8 cellular contexts compared by ENCODE assay signal in the genomic region with DNA sequence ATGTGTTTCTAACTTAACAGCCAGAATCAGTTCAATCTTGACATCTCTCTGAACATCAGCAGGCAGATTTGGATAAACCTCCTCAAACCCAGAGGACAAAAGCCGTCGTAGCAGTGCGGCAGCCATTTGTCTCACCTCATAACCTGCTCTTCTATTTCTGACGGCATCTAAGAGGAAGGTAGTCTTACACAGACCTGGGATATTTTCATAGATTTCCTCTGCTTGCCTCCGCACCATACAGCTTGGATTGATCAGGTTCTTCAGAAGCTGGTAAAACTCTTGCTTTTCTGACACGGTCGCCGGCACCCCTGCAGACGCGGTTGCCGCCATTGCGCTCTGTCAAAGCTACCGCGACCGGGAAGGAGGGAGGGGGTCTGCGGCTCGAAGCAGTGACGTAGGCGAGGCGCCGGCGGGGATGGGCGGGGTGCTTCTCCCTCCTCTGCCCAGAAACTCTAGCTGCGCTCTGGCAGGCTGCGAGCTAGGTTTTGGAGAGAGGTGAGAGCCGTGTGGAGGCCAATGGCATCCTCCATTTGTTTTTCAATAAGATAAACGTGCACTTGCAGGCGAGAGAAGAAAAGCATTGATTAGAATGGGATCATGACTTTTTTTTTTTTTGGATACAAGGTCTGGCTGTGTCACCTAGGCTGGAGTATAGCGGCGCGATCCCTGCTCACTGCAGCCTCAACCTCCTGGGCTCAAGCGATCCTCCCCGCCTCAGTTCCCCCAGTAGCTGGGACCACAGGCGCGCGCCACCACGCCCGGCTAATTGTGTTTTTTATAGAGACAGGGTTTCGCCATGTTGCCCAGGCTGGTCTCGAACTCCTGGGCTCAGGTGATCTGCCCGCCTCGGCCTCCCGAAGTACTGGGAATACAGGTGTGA. TPM values are rescaled to one million over a fixed set of nuclear protein-coding genes. Genes with fewer than 3 reads are reported as not detected.
A peak's percentile ranks its signal among the peaks of the same experiment; 100 is the strongest.
DNase-seq lines count a peak whose midpoint lies in the region; ATAC-seq, FAIRE-seq and TF ChIP-seq lines count a peak whose summit lies in the region.

A gene (minus strand): TSS at position 347 of the 880 bp plus-strand sequence. CDS start 17 bp downstream, at position 330.

- peak within 1 kb of the TSS; percentile 94 for H3K27ac ChIP-seq in hepatocyte

- H2AFZ ChIP-seq in hepatocyte = peak within 1 kb of the TSS; percentile 97

- peak within 1 kb of the TSS; percentile 88 for H3K4me2 ChIP-seq in hepatocyte

- no peaks in the 10 kb centered on the region for H3K9me3 ChIP-seq in hepatocyte (ENCODE audit: low read depth)

- ATAC-seq in HG02943 (IDR thresholded peaks at IDR 0.05; ENCODE audit: low read depth, unreplicated experiment) = peak; percentile 98

- DNase-seq in GM18507 (ENCODE audit: extremely low spot score, insufficient read length, low read depth) = peak; percentile 83
- peak; percentile 32 for DNase-seq in NCI-H2029 treated with DMSO at 0.1 percent for 48 hours (lab: John Stamatoyannopoulos, UW)
- DNase-seq in T1000 (lab: John Stamatoyannopoulos, UW) = peak; percentile 51
- peak; percentile 95 for DNase-seq in astrocyte of the hippocampus (ENCODE audit: low read depth, low spot score)
- DNase-seq in hepatocyte (ENCODE audit: low spot score) = peak; percentile 95
- peak; percentile 97 for DNase-seq in retina
- DNase-seq in OCI-M2 (lab: John Stamatoyannopoulos, UW; ENCODE audit: unreplicated experiment) = no peak

- WGBS in hepatocyte (ENCODE audit: low lambda C conversion rate, missing lambda C conversion rate) = 24% methylated on average over 42 of the region's 43 CpGs

- no peaks in the 10 kb centered on the region for H3K27me3 ChIP-seq in hepatocyte

- TF ChIP-seq CTCF in hepatocyte (IDR thresholded peaks at IDR 0.05; ENCODE audit: poor library complexity) = no peak

- H3K36me3 ChIP-seq in hepatocyte (replicated peaks; ENCODE audit: insufficient read depth, low read depth) = no peaks in the 10 kb centered on the region

- peak within 1 kb of the TSS; percentile 92 for H3K4me3 ChIP-seq in hepatocyte

- peaks cover 49% of the 10 kb centered on the region for H3K79me2 ChIP-seq in hepatocyte

- peaks cover 8% of the 10 kb centered on the region for H3K4me1 ChIP-seq in hepatocyte (ENCODE audit: insufficient read depth)

- no peaks in the 10 kb centered on the region for H3K9me2 ChIP-seq in hepatocyte (replicated peaks; ENCODE audit: insufficient read depth)

- no peaks in the 10 kb centered on the region for H4K20me1 ChIP-seq in hepatocyte (ENCODE audit: insufficient read depth, poor library complexity, severe bottlenecking)

- peak; percentile 92 for FAIRE-seq in GM18507 (lab: Jason Lieb, UNC)

RNA-seq across cellular contexts. Expression of the gene that starts here (rescaled TPM):
- 25.9 and 29.6 TPM in 2 replicates for total RNA-seq in hepatocyte
- polyA plus RNA-seq in hepatocyte = 7.5 and 8.2 TPM in 2 replicates
